16 cellular contexts compared by ENCODE assay signal in genomic region chr21:42319851-42320602, GRCh38. TPM values are rescaled to one million over a fixed set of nuclear protein-coding genes. Genes with fewer than 3 reads are reported as not detected.
DNase-seq lines count a peak whose midpoint lies in the region; ATAC-seq and TF ChIP-seq lines count a peak whose summit lies in the region.
"Had no signal": no experiment of that assay in that cellular context is flagged by ENCODE, and none has a peak within 500 bp of the region (broad histone marks: within the 10 kb centered on the region; RNA-seq: fewer than 3 reads in every experiment).

No MANE protein-coding gene starts in this region.

- WGBS in spleen, 5 donors = 47 to 68% (median 57%) methylated on average over 10 to 18 of the region's 18 CpGs

- peaks cover 19% of the 10 kb centered on the region for H3K27me3 ChIP-seq in DOHH2 (ENCODE audit: control insufficient read depth, low read length)
- peaks cover 0 to 14% (median 0%) of the 10 kb centered on the region in 7 donors for H3K27me3 ChIP-seq in spleen (replicated peaks in 1 of 7)

- no peaks in the 10 kb centered on the region for H3K79me2 ChIP-seq in DOHH2 (ENCODE audit: control insufficient read depth, low read length)

- H4K20me1 ChIP-seq in DOHH2 (ENCODE audit: control insufficient read depth, insufficient read depth, low read depth, low read length) = no peaks in the 10 kb centered on the region

- no peaks in the 10 kb centered on the region for H3K9me2 ChIP-seq in DOHH2 (replicated peaks; ENCODE audit: control insufficient read depth, low read length)

- no peaks in the 10 kb centered on the region for H3F3A ChIP-seq in DOHH2 (ENCODE audit: control insufficient read depth, insufficient read depth)

- H3K27ac ChIP-seq in DOHH2 (ENCODE audit: low read depth, low read length) = no peak overlapping the region
- peak overlapping the region in 6 of 8 donors; percentile 31 to 75 (median 60) for H3K27ac ChIP-seq in spleen

- peak overlapping the region; percentile 30; the same call in 1 of the 2 replicates for H3K4me3 ChIP-seq in DOHH2 (ENCODE audit: low read length)
- peak overlapping the region in 1 of 8 donors; percentile 39 for H3K4me3 ChIP-seq in spleen

- TF ChIP-seq CTCF in DOHH2 (IDR thresholded peaks at IDR 0.05; ENCODE audit: low read depth, low read length, poor library complexity, severe bottlenecking) = peak; percentile 17
- TF ChIP-seq CTCF in spleen (IDR thresholded peaks at IDR 0.05 in 8 of 11, conservative IDR thresholded peaks at IDR 0.05 in 3 of 11) = no peak

- H3K4me2 ChIP-seq in DOHH2 (ENCODE audit: low read length) = peak overlapping the region; percentile 48

- DNase-seq in HT-29 (ENCODE audit: low spot score) = peak; percentile 15
- DNase-seq in spleen = peak; percentile 80
- no peak for DNase-seq in cerebellar nuclear complex (lab: John Stamatoyannopoulos, UW)
- no peak for DNase-seq in activated CD4-positive, alpha-beta T cell treated with anti-CD3 and anti-CD28 coated beads for 1 hour
- DNase-seq: glutamatergic neuron, NCI-H1930, NCI-H748 treated with DMSO at 0.1 percent for 48 hours had no signal

- H3K9me3 ChIP-seq in DOHH2 (ENCODE audit: control insufficient read depth, insufficient read depth, low read length) (no peaks in the 10 kb centered on the region), spleen (no peaks in the 10 kb centered on the region)

- no peaks in the 10 kb centered on the region for H3K36me3 ChIP-seq in DOHH2 (ENCODE audit: control insufficient read depth, low read length)
- no peaks in the 10 kb centered on the region for H3K36me3 ChIP-seq in spleen

- peak; percentile 59 for ATAC-seq in esophagus mucosa
- no peak for ATAC-seq in HG03159 (IDR thresholded peaks at IDR 0.05; ENCODE audit: unreplicated experiment)
- ATAC-seq: activated CD4-positive, CD25-positive, alpha-beta regulatory T cell treated with anti-CD3 and anti-CD28 coated beads, Interleukin-2, amount 50 U/mL, for 24 hours had no signal

- H3K4me1 ChIP-seq in DOHH2 (ENCODE audit: control insufficient read depth, low read length) (peaks cover 14% of the 10 kb centered on the region), spleen (peaks cover 10 to 37% (median 24%) of the 10 kb centered on the region in 6 donors)

- no peak for TF ChIP-seq POLR2A in spleen (IDR thresholded peaks at IDR 0.05)

- intact Hi-C loops in spleen (cut with DNase I; ENCODE audit: low total_unique reads) = no loop called here

RNA-seq across cellular contexts. Expression of gene TFF3, which starts 4.8 kb away (rescaled TPM):
- total RNA-seq in HT-29 (2014; rRNA removed; shearing (Covaris generic)) = 58.5 and 71.8 TPM in 2 replicates
- total RNA-seq in esophagus mucosa (2.3 TPM), spleen (100 to 1,000 TPM in 2 of 7 donors, 10 to 100 TPM in 5; 38.1 to 123 (median 72.9) TPM)
- 10 to 100 TPM; 28.9 to 77.8 (median 48.3) TPM for polyA plus RNA-seq in spleen
- total RNA-seq: CD4-positive, CD25-positive, alpha-beta regulatory T cell; cerebellum; LHCN-M2 had no signal
- polyA plus RNA-seq: CD4-positive, CD25-positive, alpha-beta regulatory T cell had no signal

RNA-seq across cellular contexts. Expression of gene TFF2, which starts 30.8 kb away (rescaled TPM):
- total RNA-seq in HT-29 (2014; rRNA removed; shearing (Covaris generic)) = 1.5 and 3.2 TPM in 2 replicates
- not detected for total RNA-seq in esophagus mucosa
- not detected for total RNA-seq in spleen
- polyA plus RNA-seq in spleen = under 1 TPM in 1 of 3 donors, not detected in 2; 0.14 TPM
- total RNA-seq: CD4-positive, CD25-positive, alpha-beta regulatory T cell; cerebellum; LHCN-M2; posterior vena cava; RPMI7951 had no signal
- polyA plus RNA-seq: CD4-positive, CD25-positive, alpha-beta regulatory T cell had no signal

RNA-seq across cellular contexts. Expression of gene TFF1, which starts 46.3 kb away (rescaled TPM):
- 3.4 and 4.6 TPM in 2 replicates for total RNA-seq in HT-29 (2014; rRNA removed; shearing (Covaris generic))
- total RNA-seq in esophagus mucosa = not detected
- total RNA-seq in spleen = not detected
- polyA plus RNA-seq in spleen = not detected
- total RNA-seq: CD4-positive, CD25-positive, alpha-beta regulatory T cell; cerebellum; LHCN-M2; posterior vena cava; RPMI7951 had no signal
- polyA plus RNA-seq: CD4-positive, CD25-positive, alpha-beta regulatory T cell had no signal

Comparison
In these comparisons a context has a peak if more than half of its experiments do, and no peak if none do; other contexts are left out.
1. DNase-seq: peak in HT-29 (single experiment) and spleen (single experiment); none in cerebellar nuclear complex (0 of 2) and activated CD4-positive, alpha-beta T cell treated with anti-CD3 and anti-CD28 coated beads for 1 hour (single experiment).
2. RNA of gene TFF3, which starts 4.8 kb away (total RNA-seq): 38.1 to 123 TPM in spleen and 58.5 to 71.8 TPM in HT-29; 2.3 TPM in esophagus mucosa (single experiment); every median in the first group is over 10 times any median in the second.